26 cellular contexts compared by ENCODE assay signal in the genomic region with DNA sequence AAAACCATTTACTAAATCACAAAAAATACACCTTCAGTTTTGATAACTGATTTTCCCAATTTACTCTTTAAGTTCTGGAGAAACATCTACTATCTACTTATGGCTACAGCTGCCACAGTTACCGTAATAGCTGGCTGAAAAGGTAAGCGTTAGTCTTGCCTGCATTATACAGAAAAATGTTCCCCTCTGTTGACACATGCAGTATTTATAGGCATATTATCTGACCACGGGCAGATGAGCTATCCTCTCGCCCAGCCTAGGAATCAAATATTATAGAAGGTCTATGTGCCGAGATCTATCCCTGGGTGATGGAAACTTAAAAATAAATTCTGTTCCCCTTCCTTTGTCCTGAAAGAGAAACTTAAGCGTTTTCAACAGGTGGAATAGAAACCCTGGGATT.
DNase-seq lines count a peak whose midpoint lies in the region; FAIRE-seq and TF ChIP-seq lines count a peak whose summit lies in the region.
"Had no signal": no experiment of that assay in that cellular context is flagged by ENCODE, and none has a peak within 500 bp of the region (broad histone marks: within the 10 kb centered on the region; RNA-seq: fewer than 3 reads in every experiment).

No MANE protein-coding gene starts in this region.

- DNase-seq in NCI-H1092 treated with DMSO at 0.1 percent for 48 hours (lab: John Stamatoyannopoulos, UW) (peak; percentile 46), NCI-H1092 (lab: John Stamatoyannopoulos, UW) (no peak), prostate gland (ENCODE audit: low spot score) (peak; percentile 33), HTR-8/SVneo (ENCODE audit: insufficient read length, low spot score) (no peak), BE2C (no peak), SK-N-DZ (ENCODE audit: low spot score) (no peak)
- DNase-seq: AML-193; Calu3; CD8-positive, alpha-beta memory T cell; DMS153; GM23248; H9; HFFc6; KBM-7; NCI-H1417 treated with DMSO at 0.1 percent for 48 hours; NCI-H1930; NCI-H226; NCI-H524 treated with DMSO at 0.1 percent for 48 hours; NK-92 treated with Interleukin-12 subunit alpha and Interleukin-12 subunit beta, amount 100 ng/mL, for 24 hours; Peyer's patch; SJCRH30 had no signal

- 63% methylated on average over 6 of the region's 6 CpGs for WGBS in prostate gland

- peak overlapping the region; percentile 78; the same call in 1 of the 2 replicates for H3K9ac ChIP-seq in KMS-11
- H3K9ac ChIP-seq in OCI-LY1 (ENCODE audit: low read length): peak overlapping the region; percentile 49
- H3K9ac ChIP-seq: GM23248 had no signal

- H3K4me1 ChIP-seq in KMS-11 (ENCODE audit: low read depth, poor library complexity, severe bottlenecking) (peaks cover 95% of the 10 kb centered on the region), OCI-LY1 (ENCODE audit: insufficient read depth, low read length, severe bottlenecking) (peaks cover 100% of the 10 kb centered on the region), prostate gland (replicated peaks) (no peaks in the 10 kb centered on the region), BE2C (peaks cover 50% of the 10 kb centered on the region)
- H3K4me1 ChIP-seq: Peyer's patch, SJCRH30 had no signal

- FAIRE-seq in HTR-8/SVneo (lab: Jason Lieb, UNC): no peak
- FAIRE-seq: G401.6 had no signal

- no peak overlapping the region for H3K4me3 ChIP-seq in KMS-11 (IDR thresholded peaks at IDR 0.05; ENCODE audit: insufficient read depth, low read depth, low read length)
- peak overlapping the region; percentile 8 for H3K4me3 ChIP-seq in OCI-LY1 (ENCODE audit: low read depth, low read length, poor library complexity, severe bottlenecking)
- no peak overlapping the region for H3K4me3 ChIP-seq in prostate gland
- H3K4me3 ChIP-seq in BE2C (ENCODE audit: low read depth, low read length): no peak overlapping the region
- H3K4me3 ChIP-seq: GM23248, Peyer's patch, SJCRH30 had no signal

- H3F3A ChIP-seq in OCI-LY1 (ENCODE audit: insufficient read depth, low read length): no peaks in the 10 kb centered on the region; the same call in 1 of the 2 replicates

- TF ChIP-seq CTCF in KMS-11 (conservative IDR thresholded peaks at IDR 0.05; ENCODE audit: low read depth, low read length) (no peak), OCI-LY1 (IDR thresholded peaks at IDR 0.05; ENCODE audit: low read length) (no peak), prostate gland (IDR thresholded peaks at IDR 0.05) (no peak), BE2C (IDR thresholded peaks at IDR 0.05; ENCODE audit: low read depth, low read length) (no peak)

- no peaks in the 10 kb centered on the region for H3K36me3 ChIP-seq in KMS-11 (ENCODE audit: insufficient read depth)
- H3K36me3 ChIP-seq in OCI-LY1 (ENCODE audit: insufficient read depth, low read length): no peaks in the 10 kb centered on the region
- H3K36me3 ChIP-seq in prostate gland: no peaks in the 10 kb centered on the region
- H3K36me3 ChIP-seq in BE2C: peaks cover 53% of the 10 kb centered on the region
- H3K36me3 ChIP-seq: Peyer's patch, SJCRH30 had no signal

- no peak for TF ChIP-seq POLR2A in prostate gland (IDR thresholded peaks at IDR 0.05)

- intact Hi-C loops in prostate gland (cut with DNase I): no loop called here

- H3K79me2 ChIP-seq in KMS-11 (ENCODE audit: insufficient read depth, low read depth) (no peaks in the 10 kb centered on the region), OCI-LY1 (ENCODE audit: insufficient read depth, low read length) (no peaks in the 10 kb centered on the region)

- H3K4me2 ChIP-seq in KMS-11: peak overlapping the region; percentile 91
- H3K4me2 ChIP-seq in OCI-LY1 (ENCODE audit: low read length): peak overlapping the region; percentile 39

- H2AFZ ChIP-seq in KMS-11 (ENCODE audit: low read depth) (no peak overlapping the region), OCI-LY1 (ENCODE audit: low read length) (no peak overlapping the region)
- H2AFZ ChIP-seq: GM23248 had no signal

- H4K20me1 ChIP-seq in KMS-11 (ENCODE audit: insufficient read depth) (no peaks in the 10 kb centered on the region), OCI-LY1 (ENCODE audit: insufficient read depth, low read length) (no peaks in the 10 kb centered on the region)

- H3K27ac ChIP-seq in KMS-11 (peak overlapping the region; percentile 98), OCI-LY1 (ENCODE audit: low read depth, low read length, poor library complexity, severe bottlenecking) (peak overlapping the region; percentile 98), prostate gland (no peak overlapping the region)
- H3K27ac ChIP-seq: 22Rv1, C4-2B, GM23248, Peyer's patch, SJCRH30 had no signal

- H3K27me3 ChIP-seq in KMS-11 (ENCODE audit: insufficient read depth, low read depth) (no peaks in the 10 kb centered on the region), OCI-LY1 (ENCODE audit: insufficient read depth, low read length) (no peaks in the 10 kb centered on the region), prostate gland (replicated peaks; ENCODE audit: insufficient read depth) (no peaks in the 10 kb centered on the region), BE2C (no peaks in the 10 kb centered on the region)
- H3K27me3 ChIP-seq: Peyer's patch, SJCRH30 had no signal

- H3K9me2 ChIP-seq in OCI-LY1 (ENCODE audit: low read depth, low read length): no peaks in the 10 kb centered on the region

- H3K9me3 ChIP-seq in OCI-LY1 (ENCODE audit: low read length): no peaks in the 10 kb centered on the region
- H3K9me3 ChIP-seq in prostate gland: no peaks in the 10 kb centered on the region
- no peaks in the 10 kb centered on the region for H3K9me3 ChIP-seq in BE2C
- H3K9me3 ChIP-seq: Peyer's patch, SJCRH30 had no signal

Comparison
In these comparisons a context has a peak if more than half of its experiments do, and no peak if none do; other contexts are left out.
1. DNase-seq: peak in NCI-H1092 treated with DMSO at 0.1 percent for 48 hours (single experiment) and prostate gland (single experiment); none in NCI-H1092 (single experiment), HTR-8/SVneo (single experiment), BE2C (single experiment) and SK-N-DZ (single experiment).
2. H3K27ac ChIP-seq: peak in KMS-11 (single experiment) and OCI-LY1 (single experiment); none in prostate gland (0 of 2).